ENCODE assay signal across 8 cellular contexts in genomic region chr11:62792193-62792575, GRCh38. TPM values are rescaled to one million over a fixed set of nuclear protein-coding genes. Genes with fewer than 3 reads are reported as not detected.
A peak's percentile ranks its signal among the peaks of the same experiment; 100 is the strongest.
DNase-seq lines count a peak whose midpoint lies in the region; ATAC-seq and TF ChIP-seq lines count a peak whose summit lies in the region.

No MANE protein-coding gene starts in this region.

- peak overlapping the region; percentile 84 for H3K27ac ChIP-seq in CD4-positive, alpha-beta memory T cell (ENCODE audit: low read depth, low read length)
- H3K27ac ChIP-seq in coronary artery, result peak overlapping the region; percentile 61 to 72
- peak overlapping the region; percentile 88 for H3K27ac ChIP-seq in muscle layer of colon (ENCODE audit: low read depth, low read length)

- peak overlapping the region; percentile 24 to 66 for H3K4me3 ChIP-seq in CD4-positive, alpha-beta memory T cell (ENCODE audit: low read length in 2 of 2)
- H3K4me3 ChIP-seq in Loucy (ENCODE audit: low read length, poor library complexity, severe bottlenecking), result peak overlapping the region; percentile 96
- H3K4me3 ChIP-seq in coronary artery, result peak overlapping the region; percentile 78
- H3K4me3 ChIP-seq in muscle layer of colon (ENCODE audit: low read depth in 1 of 2, low read length in 2 of 2), result peak overlapping the region; percentile 69 to 92

- peak overlapping the region; percentile 91 for H3K4me2 ChIP-seq in Loucy (ENCODE audit: low read depth, low read length, poor library complexity, severe bottlenecking)

- peaks cover 53% of the 10 kb centered on the region for H3K79me2 ChIP-seq in Loucy (ENCODE audit: insufficient read depth, low read length)

- H3K9me3 Mint-ChIP-seq in CD4-positive, alpha-beta memory T cell, result peaks cover 0 to 2% (median 0%) of the 10 kb centered on the region in 8 donors

- H3K27me3 ChIP-seq in CD4-positive, alpha-beta memory T cell (ENCODE audit: insufficient read depth, low read length), result no peaks in the 10 kb centered on the region
- H3K27me3 ChIP-seq in Loucy (ENCODE audit: insufficient read depth, low read length, poor library complexity, severe bottlenecking) (no peaks in the 10 kb centered on the region), muscle layer of colon (ENCODE audit: control insufficient read depth in 1 of 2, insufficient read depth in 2 of 2, low read length in 2 of 2) (no peaks in the 10 kb centered on the region)

- H4K20me1 ChIP-seq in Loucy (ENCODE audit: insufficient read depth, low read length, poor library complexity, severe bottlenecking), result peaks cover 21% of the 10 kb centered on the region

- H3K9me3 ChIP-seq in CD4-positive, alpha-beta memory T cell (ENCODE audit: control insufficient read depth in 1 of 2, low read length in 2 of 2), result no peaks in the 10 kb centered on the region
- H3K9me3 ChIP-seq in Loucy (ENCODE audit: insufficient read depth, low read depth, low read length), result no peaks in the 10 kb centered on the region
- H3K9me3 ChIP-seq in muscle layer of colon (ENCODE audit: low read length), result no peaks in the 10 kb centered on the region

- POLR2A ChIA-PET in CD4-positive, alpha-beta memory T cell (lab: Charles Lee; ENCODE audit: partially characterized antibody), result interaction anchor here (1.0 to 25.8 kb wide), 14 partner anchors 12 to 191 kb away, joined by 3 to 801 read pairs (median 8); partner anchors contain the start of genes B3GAT3, HNRNPUL2, MTA2 and NXF1

- no peak for TF ChIP-seq CTCF in Loucy (conservative IDR thresholded peaks at IDR 0.05; ENCODE audit: low read length)
- no peak for TF ChIP-seq CTCF in coronary artery (IDR thresholded peaks at IDR 0.05)

- H3K4me3 Mint-ChIP-seq in CD4-positive, alpha-beta memory T cell, result peak overlapping the region; percentile 83 to 95 (median 88)

- CTCF ChIA-PET in CD4-positive, alpha-beta memory T cell (lab: Charles Lee; ENCODE audit: partially characterized antibody), result interaction anchor here (1.0 kb wide), 1 partner anchor 63 kb away, joined by 3 read pairs; no protein-coding TSS in a partner anchor

- peaks cover 46% of the 10 kb centered on the region for H3K4me1 ChIP-seq in CD4-positive, alpha-beta memory T cell (ENCODE audit: insufficient read depth, low read length)
- H3K4me1 ChIP-seq in Loucy (ENCODE audit: insufficient read depth, low read length, poor library complexity, severe bottlenecking) (peaks cover 27% of the 10 kb centered on the region), muscle layer of colon (ENCODE audit: insufficient read depth, low read length) (peaks cover 24% of the 10 kb centered on the region)

- peaks cover 60% of the 10 kb centered on the region for H3K36me3 ChIP-seq in CD4-positive, alpha-beta memory T cell (ENCODE audit: insufficient read depth, low read length)
- peaks cover 46% of the 10 kb centered on the region for H3K36me3 ChIP-seq in Loucy (ENCODE audit: insufficient read depth, low read length)
- peaks cover 69% of the 10 kb centered on the region for H3K36me3 ChIP-seq in muscle layer of colon (ENCODE audit: insufficient read depth, low read length)

- H2AFZ ChIP-seq in Loucy (ENCODE audit: low read length), result no peak overlapping the region

- peak overlapping the region; percentile 89 to 98 (median 94) for H3K27ac Mint-ChIP-seq in CD4-positive, alpha-beta memory T cell

- H3K36me3 Mint-ChIP-seq in CD4-positive, alpha-beta memory T cell, result peaks cover 37 to 77% of the 10 kb centered on the region in 2 donors

- 0 out of 2 replicates have a peak, but pooled peaks cover 4% of the 10 kb centered on the region for H3F3A ChIP-seq in Loucy (ENCODE audit: low read depth)

- H3K4me1 Mint-ChIP-seq in CD4-positive, alpha-beta memory T cell, result peaks cover 31 to 70% (median 48%) of the 10 kb centered on the region in 4 donors

- no peaks in the 10 kb centered on the region for H3K9me2 ChIP-seq in Loucy (replicated peaks; ENCODE audit: low read depth, low read length)

- H3K9ac ChIP-seq in Loucy (ENCODE audit: low read depth, low read length, poor library complexity, severe bottlenecking) (peak overlapping the region; percentile 96), muscle layer of colon (ENCODE audit: low read length) (peak overlapping the region; percentile 65)

- peak in 1 of 5 donors; percentile 61 for DNase-seq in CD4-positive, alpha-beta memory T cell
- DNase-seq in coronary artery (ENCODE audit: low spot score), result no peak
- DNase-seq in Ammon's horn (ENCODE audit: low spot score), result no peak
- DNase-seq in activated effector memory CD4-positive, alpha-beta T cell treated with Interleukin-2 at 50 U/mL for 16 hours, result no peak
- DNase-seq in HK-2 (ENCODE audit: unreplicated experiment), result no peak

- H3K27me3 Mint-ChIP-seq in CD4-positive, alpha-beta memory T cell, result no peaks in the 10 kb centered on the region

- no peak for ATAC-seq in esophagus mucosa

- intact Hi-C loops in CD4-positive, alpha-beta memory T cell (cut with micrococcal nuclease), result loop anchor here (1.0 kb wide), 2 partner anchors 13 to 63 kb away; partner anchors contain the start of gene NXF1

RNA-seq across cellular contexts. Expression of gene TMEM223, which starts 0.4 kb away (rescaled TPM):
- 10 to 100 TPM; 21.6 to 23.1 TPM for total RNA-seq in CD4-positive, alpha-beta memory T cell
- polyA plus RNA-seq in CD4-positive, alpha-beta memory T cell, result 10 to 100 TPM; 38.9 to 45.5 TPM
- total RNA-seq in esophagus mucosa, result 10.0 TPM

RNA-seq across cellular contexts. Expression of gene TMEM179B, which starts 5.0 kb away (rescaled TPM):
- 10 to 100 TPM; 66.3 to 66.6 TPM for total RNA-seq in CD4-positive, alpha-beta memory T cell
- polyA plus RNA-seq in CD4-positive, alpha-beta memory T cell, result 100 to 1,000 TPM; 102 to 166 TPM
- total RNA-seq in esophagus mucosa, result 30.2 TPM

RNA-seq across cellular contexts. Expression of gene NXF1, which starts 13.1 kb away (rescaled TPM):
- total RNA-seq in CD4-positive, alpha-beta memory T cell, result 100 to 1,000 TPM; 195 to 196 TPM
- 10 to 100 TPM; 75.2 to 83.2 TPM for polyA plus RNA-seq in CD4-positive, alpha-beta memory T cell
- 39.1 TPM for total RNA-seq in esophagus mucosa

RNA-seq across cellular contexts. Expression of gene TAF6L, which starts 21.0 kb away (rescaled TPM):
- 10 to 100 TPM; 26.3 to 34.0 TPM for total RNA-seq in CD4-positive, alpha-beta memory T cell
- 10 to 100 TPM in 1 of 2 donors, 1 to 10 TPM in 1; 5.7 to 10.5 TPM for polyA plus RNA-seq in CD4-positive, alpha-beta memory T cell
- 10.3 TPM for total RNA-seq in esophagus mucosa

RNA-seq across cellular contexts. Expression of gene POLR2G, which starts 30.8 kb away (rescaled TPM):
- total RNA-seq in CD4-positive, alpha-beta memory T cell, result 10 to 100 TPM; 77.2 to 84.6 TPM
- polyA plus RNA-seq in CD4-positive, alpha-beta memory T cell, result 100 to 1,000 TPM; 207 to 300 TPM
- 75.5 TPM for total RNA-seq in esophagus mucosa

Comparison
In these comparisons a context has a peak if more than half of its experiments do, and no peak if none do; other contexts are left out.
1. H3K4me3 ChIP-seq: peak in every context shown above with its lines; median percentile 96 in Loucy; 80 in muscle layer of colon; 78 in coronary artery; 45 in CD4-positive, alpha-beta memory T cell.